ENCODE assay signal across 29 cellular contexts in the genomic region with DNA sequence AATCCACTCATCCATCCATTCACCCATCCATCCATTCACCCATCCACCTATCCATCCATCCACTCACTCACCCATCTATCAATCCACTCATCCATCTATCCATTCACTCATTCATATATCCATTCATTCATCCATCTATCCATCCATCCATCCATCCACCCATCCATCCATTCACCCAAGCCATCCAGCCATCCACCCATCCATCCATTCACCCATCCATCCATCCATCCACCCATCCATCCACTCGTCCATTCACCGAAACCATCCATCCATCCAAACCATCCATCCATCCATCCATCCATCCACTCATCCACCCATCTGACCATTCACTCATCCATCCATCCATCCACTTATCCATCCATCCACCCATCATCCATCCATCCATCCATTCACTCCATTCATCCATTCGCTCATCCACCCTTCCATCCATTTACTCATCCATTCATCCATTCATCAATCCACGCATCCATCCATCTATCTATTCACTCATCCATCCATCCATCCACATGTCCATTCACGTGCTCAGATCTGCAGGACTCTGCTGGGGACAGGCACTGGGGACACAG.
"Had no signal": no experiment of that assay in that cellular context is flagged by ENCODE, and none has a peak within 500 bp of the region (broad histone marks: within the 10 kb centered on the region; RNA-seq: fewer than 3 reads in every experiment).

No MANE protein-coding gene starts in this region.

- H3K9me3 Mint-ChIP-seq: stimulated activated naive CD8-positive, alpha-beta T cell treated with anti-CD3 and anti-CD28 coated beads, Interleukin-15, Interleukin-2, amounts not matched to agents 100 ng/mL and 50 ng/mL, for 24 hours had no signal

- DNase-seq: dermis blood vessel endothelial cell; effector memory CD4-positive, alpha-beta T cell; erythroblast; esophagus squamous epithelium; foreskin melanocyte; glutamatergic neuron; heart right ventricle; hippocampal formation; left cardiac atrium; mammary epithelial cell; mesendoderm; midbrain; naive thymus-derived CD4-positive, alpha-beta T cell; sigmoid colon; spleen; stimulated activated CD4-positive, alpha-beta T cell treated with anti-CD3 and anti-CD28 coated beads, Interleukin-4, amount 100 ng/mL, for 4 hours; upper lobe of left lung; uterus had no signal

- H3K9ac ChIP-seq: parathyroid adenoma had no signal

- H3K27me3 ChIP-seq: right atrium auricular region, uterus had no signal

- H3K27ac ChIP-seq: coronary artery, heart right ventricle, left lung, parathyroid adenoma, prostate gland, right atrium auricular region, sigmoid colon, spleen, thoracic aorta, tibial nerve, upper lobe of left lung, uterus had no signal

- H3K4me3 Mint-ChIP-seq: naive thymus-derived CD4-positive, alpha-beta T cell; nephron; stimulated activated memory B cell treated with anti-CD40 and anti-IgM and Interleukin-4, amounts not matched to agents 10 μg/mL and 1 μg/mL and 100 μg/mL, for 72 hours; stimulated activated naive CD8-positive, alpha-beta T cell treated with anti-CD3 and anti-CD28 coated beads, Interleukin-15, Interleukin-2, amounts not matched to agents 100 ng/mL and 50 ng/mL, for 24 hours had no signal

- H3K27ac Mint-ChIP-seq: nephron; stimulated activated memory B cell treated with anti-CD40 and anti-IgM and Interleukin-4, amounts not matched to agents 10 μg/mL and 1 μg/mL and 100 μg/mL, for 72 hours; stimulated activated naive CD8-positive, alpha-beta T cell treated with anti-CD3 and anti-CD28 coated beads, Interleukin-15, Interleukin-2, amounts not matched to agents 100 ng/mL and 50 ng/mL, for 24 hours had no signal

- FAIRE-seq: islet of Langerhans had no signal

- H3K9me3 ChIP-seq: esophagus squamous epithelium, heart right ventricle, left lung, prostate gland, right atrium auricular region, sigmoid colon, spleen, thoracic aorta, tibial nerve, upper lobe of left lung, uterus had no signal

- H3K4me3 ChIP-seq: coronary artery, esophagus squamous epithelium, heart right ventricle, left lung, prostate gland, right atrium auricular region, sigmoid colon, spleen, thoracic aorta, tibial nerve, upper lobe of left lung, uterus had no signal

- H2AFZ ChIP-seq: parathyroid adenoma had no signal

- H3K4me1 ChIP-seq: heart right ventricle, left lung, parathyroid adenoma, prostate gland, right atrium auricular region, sigmoid colon, uterus had no signal

- H3K36me3 ChIP-seq: esophagus squamous epithelium, heart right ventricle, left lung, prostate gland, right atrium auricular region, sigmoid colon, spleen, thoracic aorta, tibial nerve, upper lobe of left lung, uterus had no signal

- H3K4me1 Mint-ChIP-seq: stimulated activated memory B cell treated with anti-CD40 and anti-IgM and Interleukin-4, amounts not matched to agents 10 μg/mL and 1 μg/mL and 100 μg/mL, for 72 hours had no signal

- ATAC-seq: heart right ventricle; left cardiac atrium; left lung; naive thymus-derived CD4-positive, alpha-beta T cell; stimulated activated memory B cell treated with anti-CD40 and anti-IgM and Interleukin-4, amounts not matched to agents 10 μg/mL and 1 μg/mL and 100 μg/mL, for 72 hours had no signal

- H3K79me2 ChIP-seq: parathyroid adenoma had no signal
